Comparison of ENCODE assay signal across 10 cellular contexts in genomic region chr11:103806130-103806900, GRCh38.
DNase-seq lines count a peak whose midpoint lies in the region; ATAC-seq and TF ChIP-seq lines count a peak whose summit lies in the region.
"Had no signal": no experiment of that assay in that cellular context is flagged by ENCODE, and none has a peak within 500 bp of the region (broad histone marks: within the 10 kb centered on the region; RNA-seq: fewer than 3 reads in every experiment).

No MANE protein-coding gene starts in this region.

- no peak overlapping the region for H3K9ac ChIP-seq in SK-N-SH

- CTCF ChIA-PET in SK-N-SH (lab: Yijun Ruan, JAX) = interaction anchor here (1.5 kb wide), 1 partner anchor 549 kb away, joined by 3 read pairs; no protein-coding TSS in a partner anchor

- H3K4me2 ChIP-seq in SK-N-SH = 0 out of 2 replicates have a peak overlapping the region, but pooled peaks have one; percentile 51

- H3K27ac ChIP-seq in SK-N-SH (ENCODE audit: low read depth in 2 of 2, low read length in 1 of 2) (peak overlapping the region in 1 of 2 experiments; percentile 52; a peak in 1 of 4 replicates), foreskin keratinocyte (peak overlapping the region; percentile 57)
- H3K27ac ChIP-seq: thyroid gland had no signal

- no peak for TF ChIP-seq EP300 in SK-N-SH (IDR thresholded peaks at IDR 0.05; ENCODE audit: borderline replicate concordance in 1 of 2, low read depth in 1 of 2, low read length in 1 of 2)

- peak; percentile 70 for ATAC-seq in GM19463 (IDR thresholded peaks at IDR 0.05; ENCODE audit: unreplicated experiment)
- peak; percentile 74 for ATAC-seq in foreskin keratinocyte
- ATAC-seq in HG02885 (IDR thresholded peaks at IDR 0.05; ENCODE audit: poor library complexity, unreplicated experiment) = no peak
- ATAC-seq: left lobe of liver had no signal

- H3K4me1 ChIP-seq in SK-N-SH (ENCODE audit: control insufficient read depth in 1 of 2, insufficient read depth in 2 of 2, low read depth in 1 of 2, low read length in 1 of 2) (peaks cover 0 to 17% of the 10 kb centered on the region in 2 experiments; a peak in 2 of 4 replicates), foreskin keratinocyte (peaks cover 15% of the 10 kb centered on the region)
- H3K4me1 ChIP-seq: thyroid gland had no signal

- H3K9me3 ChIP-seq in SK-N-SH = no peaks in the 10 kb centered on the region
- H3K9me3 ChIP-seq: thyroid gland had no signal

- DNase-seq in SK-N-SH = no peak
- DNase-seq in foreskin keratinocyte = peak in 1 of 2 donors; percentile 52
- peak; percentile 78 for DNase-seq in stromal cell of bone marrow (ENCODE audit: low read depth)
- no peak for DNase-seq in putamen (ENCODE audit: low spot score)
- DNase-seq in T-helper 9 cell = no peak
- DNase-seq: NCI-H2171, thyroid gland had no signal

- no peaks in the 10 kb centered on the region for H3K36me3 ChIP-seq in SK-N-SH (replicated peaks in 1 of 2; ENCODE audit: control insufficient read depth in 1 of 2, insufficient read depth in 2 of 2, low read length in 1 of 2)
- H3K36me3 ChIP-seq: thyroid gland had no signal

- no peaks in the 10 kb centered on the region for H3K79me2 ChIP-seq in SK-N-SH (ENCODE audit: insufficient read depth)

- H3K9me2 ChIP-seq in SK-N-SH = no peaks in the 10 kb centered on the region

- peak overlapping the region; percentile 9; the same call in 1 of the 2 replicates for H2AFZ ChIP-seq in SK-N-SH (ENCODE audit: low read depth)

- H3K27me3 ChIP-seq in SK-N-SH (ENCODE audit: insufficient read depth) (no peaks in the 10 kb centered on the region), foreskin keratinocyte (no peaks in the 10 kb centered on the region)
- H3K27me3 ChIP-seq: thyroid gland had no signal

- H4K20me1 ChIP-seq in SK-N-SH (ENCODE audit: insufficient read depth) = no peaks in the 10 kb centered on the region

- TF ChIP-seq RAD21 in SK-N-SH (IDR thresholded peaks at IDR 0.05; ENCODE audit: low read length) = no peak

- POLR2A ChIA-PET in SK-N-SH (lab: Yijun Ruan, JAX) = no interaction called here

- H3F3A ChIP-seq in SK-N-SH (replicated peaks; ENCODE audit: insufficient read depth) = peaks cover 13% of the 10 kb centered on the region

- no peak for TF ChIP-seq CTCF in SK-N-SH (IDR thresholded peaks at IDR 0.05)
- TF ChIP-seq CTCF in foreskin keratinocyte (conservative IDR thresholded peaks at IDR 0.05) = no peak

- WGBS in SK-N-SH (ENCODE audit: low lambda C conversion rate) = 47% methylated on average over 5 of the region's 5 CpGs

- H3K4me3 ChIP-seq in SK-N-SH (ENCODE audit: low read depth in 2 of 2, low read length in 1 of 2) = no peak overlapping the region
- H3K4me3 ChIP-seq: thyroid gland had no signal

TF ChIP-seq in SK-N-SH, 30 proteins besides CTCF, POLR2A, EP300 and RAD21:
- no peak for TF ChIP-seq USF1 (IDR thresholded peaks at IDR 0.05; ENCODE audit: borderline replicate concordance, low read depth)
- 0 out of 2 replicates have a peak, but pooled peaks have one; percentile 14 for TF ChIP-seq FOSL2 (IDR thresholded peaks at IDR 0.05; ENCODE audit: borderline replicate concordance, low read depth)
